In the genomic region with DNA sequence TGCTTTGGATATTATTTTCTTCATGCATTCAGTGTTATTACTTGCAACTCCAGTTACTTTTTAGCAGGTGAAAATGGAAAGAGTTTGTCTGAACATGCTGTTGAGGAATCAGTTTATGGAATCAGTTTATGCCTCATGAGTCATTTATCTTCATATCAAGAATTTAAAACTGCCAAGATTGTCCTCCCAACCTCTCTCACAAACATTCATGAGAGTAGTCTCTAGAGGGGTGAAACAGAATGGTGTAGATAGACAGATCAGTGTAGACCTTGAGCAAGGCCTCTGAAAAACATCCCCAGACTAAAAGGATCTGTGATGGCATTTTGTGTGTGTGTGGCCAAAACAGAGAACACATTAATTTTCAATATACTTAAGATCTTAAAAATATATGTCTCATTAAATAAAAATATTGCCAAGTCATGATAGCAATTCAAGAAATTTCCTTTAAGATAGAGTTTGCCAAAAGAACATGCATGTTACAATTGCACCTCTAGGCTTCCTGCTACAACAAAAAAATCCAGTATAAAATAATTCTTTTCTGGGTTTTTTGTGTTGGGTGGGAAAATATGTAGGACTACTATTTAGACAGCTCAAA, we compare ENCODE assay signal across 9 cellular contexts. TPM values are rescaled to one million over a fixed set of nuclear protein-coding genes. Genes with fewer than 3 reads are reported as not detected.
DNase-seq lines count a peak whose midpoint lies in the region; ATAC-seq lines count a peak whose summit lies in the region.
"Had no signal": no experiment of that assay in that cellular context is flagged by ENCODE, and none has a peak within 500 bp of the region (broad histone marks: within the 10 kb centered on the region; RNA-seq: fewer than 3 reads in every experiment).

No MANE protein-coding gene starts in this region.

- peak overlapping the region; percentile 83 for H3K27ac Mint-ChIP-seq in activated T-cell treated with anti-CD3 and anti-CD28 coated beads, Interleukin-2, amount 50 U/mL, for 24 hours
- peak overlapping the region; percentile 61 to 84 for H3K27ac Mint-ChIP-seq in T-cell
- H3K27ac Mint-ChIP-seq in stimulated activated naive CD8-positive, alpha-beta T cell treated with anti-CD3 and anti-CD28 coated beads, Interleukin-15, amount 100 ng/mL, for 72 hours, result peak overlapping the region in 1 of 2 donors; percentile 88

- peaks cover 31% of the 10 kb centered on the region for H3K36me3 Mint-ChIP-seq in activated T-cell treated with anti-CD3 and anti-CD28 coated beads, Interleukin-2, amount 50 U/mL, for 24 hours (ENCODE audit: low read depth)
- H3K36me3 Mint-ChIP-seq in T-cell, result peaks cover 47% of the 10 kb centered on the region

- ATAC-seq in T-cell (replicated peaks in 1 of 4) (no peak), GM21576 (IDR thresholded peaks at IDR 0.05; ENCODE audit: unreplicated experiment) (no peak)
- ATAC-seq in stimulated activated naive CD8-positive, alpha-beta T cell treated with anti-CD3 and anti-CD28 coated beads, Interleukin-15, amount 100 ng/mL, for 72 hours, result no peak

- POLR2A ChIA-PET in T-cell (lab: Charles Lee), result interaction anchor here (1.2 to 1.4 kb wide), 3 partner anchors 14 to 42 kb away, joined by 4 to 9 read pairs (median 5); no protein-coding TSS in a partner anchor

- no peaks in the 10 kb centered on the region for H3K9me3 Mint-ChIP-seq in activated T-cell treated with anti-CD3 and anti-CD28 coated beads, Interleukin-2, amount 50 U/mL, for 24 hours
- H3K9me3 Mint-ChIP-seq in T-cell, result no peaks in the 10 kb centered on the region
- no peaks in the 10 kb centered on the region for H3K9me3 Mint-ChIP-seq in stimulated activated naive CD8-positive, alpha-beta T cell treated with anti-CD3 and anti-CD28 coated beads, Interleukin-15, amount 100 ng/mL, for 72 hours

- no peak overlapping the region for H3K4me3 ChIP-seq in MG63

- H3K4me1 Mint-ChIP-seq in activated T-cell treated with anti-CD3 and anti-CD28 coated beads, Interleukin-2, amount 50 U/mL, for 24 hours (ENCODE audit: low read depth), result peaks cover 77% of the 10 kb centered on the region
- peaks cover 67 to 71% (median 68%) of the 10 kb centered on the region in 3 donors for H3K4me1 Mint-ChIP-seq in T-cell
- H3K4me1 Mint-ChIP-seq in stimulated activated naive CD8-positive, alpha-beta T cell treated with anti-CD3 and anti-CD28 coated beads, Interleukin-15, amount 100 ng/mL, for 72 hours, result peaks cover 67% of the 10 kb centered on the region

- no peaks in the 10 kb centered on the region for H3K27me3 ChIP-seq in MG63

- peaks cover 69% of the 10 kb centered on the region for H3K36me3 ChIP-seq in MG63

- peak overlapping the region; percentile 52 for H3K27ac ChIP-seq in epithelial cell of prostate

- H3K4me3 Mint-ChIP-seq in activated T-cell treated with anti-CD3 and anti-CD28 coated beads, Interleukin-2, amount 50 U/mL, for 24 hours, result peak overlapping the region; percentile 43
- H3K4me3 Mint-ChIP-seq in T-cell, result peak overlapping the region; percentile 29 to 58 (median 52)
- H3K4me3 Mint-ChIP-seq in stimulated activated naive CD8-positive, alpha-beta T cell treated with anti-CD3 and anti-CD28 coated beads, Interleukin-15, amount 100 ng/mL, for 72 hours, result peak overlapping the region; percentile 21 to 64

- no peak for DNase-seq in activated T-cell treated with anti-CD3 and anti-CD28 coated beads, Interleukin-2, amount 50 U/mL, for 24 hours
- DNase-seq in activated T-cell treated with anti-CD3 and anti-CD28 coated beads, Interleukin-2, amount 50 U/mL, for 1 hour, result no peak
- no peak for DNase-seq in T-cell
- DNase-seq in epithelial cell of prostate (ENCODE audit: low read depth, low spot score), result no peak
- DNase-seq in stimulated activated naive CD8-positive, alpha-beta T cell treated with anti-CD3 and anti-CD28 coated beads, Interleukin-15, amount 100 ng/mL, for 72 hours, result no peak
- no peak for DNase-seq in MG63
- no peak for DNase-seq in AG20443 (ENCODE audit: low spot score)
- DNase-seq: NCI-H187 treated with DMSO at 0.1 percent for 48 hours had no signal

- CTCF ChIA-PET in T-cell (lab: Charles Lee), result interaction anchor here in 1 of 2 donors (2.0 kb wide), 1 partner anchor 49 kb away, joined by 10 read pairs; no protein-coding TSS in a partner anchor

- H3K27me3 Mint-ChIP-seq in activated T-cell treated with anti-CD3 and anti-CD28 coated beads, Interleukin-2, amount 50 U/mL, for 24 hours, result no peaks in the 10 kb centered on the region
- H3K27me3 Mint-ChIP-seq in T-cell, result no peaks in the 10 kb centered on the region
- H3K27me3 Mint-ChIP-seq in stimulated activated naive CD8-positive, alpha-beta T cell treated with anti-CD3 and anti-CD28 coated beads, Interleukin-15, amount 100 ng/mL, for 72 hours, result no peaks in the 10 kb centered on the region

- no peaks in the 10 kb centered on the region for H3K9me3 ChIP-seq in MG63

RNA-seq across cellular contexts. Expression of gene ANXA1, which starts 5.0 kb away (rescaled TPM):
- 100 to 1,000 TPM; 173 to 570 (median 200) TPM for total RNA-seq in T-cell
- 531 and 667 TPM in 2 replicates for total RNA-seq in MG63 (2014; rRNA removed; shearing (Covaris generic); ENCODE audit: low replicate concordance)
